ENCODE assay signal across 26 cellular contexts in the genomic region with DNA sequence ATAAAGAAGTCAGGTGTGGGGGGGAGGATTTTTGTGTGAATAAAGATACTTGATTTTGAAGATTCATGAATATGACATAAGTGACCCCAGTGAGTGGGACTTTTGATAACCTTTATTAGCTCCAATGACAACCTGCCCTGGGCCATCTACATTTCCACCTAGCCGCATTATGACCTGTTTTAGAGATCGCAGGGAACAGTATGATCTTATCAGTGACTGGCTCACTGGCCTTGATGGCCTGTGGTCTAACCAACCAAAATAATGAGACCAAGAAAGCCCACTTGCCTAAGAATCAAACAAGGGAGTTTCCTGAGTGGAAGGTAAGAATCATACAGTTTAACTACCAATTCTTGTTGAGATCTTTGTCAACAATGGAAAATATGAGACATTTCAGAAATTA. TPM values are rescaled to one million over a fixed set of nuclear protein-coding genes. Genes with fewer than 3 reads are reported as not detected.
DNase-seq lines count a peak whose midpoint lies in the region; ATAC-seq, FAIRE-seq and TF ChIP-seq lines count a peak whose summit lies in the region.
"Had no signal": no experiment of that assay in that cellular context is flagged by ENCODE, and none has a peak within 500 bp of the region (broad histone marks: within the 10 kb centered on the region; RNA-seq: fewer than 3 reads in every experiment).

No MANE protein-coding gene starts in this region.

- no peak for TF ChIP-seq POLR2A in GM12878 (IDR thresholded peaks at IDR 0.05; ENCODE audit: low read depth, low read length)

- H3K27ac Mint-ChIP-seq in activated naive CD4-positive, alpha-beta T cell treated with anti-CD3 and anti-CD28 coated beads for 36 hours = no peak overlapping the region
- H3K27ac Mint-ChIP-seq in activated naive CD4-positive, alpha-beta T cell treated with anti-CD3 and anti-CD28 coated beads, Interleukin-2, amount 10 ng/mL, durations not matched to agents 7 days and 5 days = no peak overlapping the region
- peak overlapping the region; percentile 82 for H3K27ac Mint-ChIP-seq in activated T-helper 1 cell treated with anti-CD3 and anti-CD28 coated beads, Interleukin-12 subunit alpha, Interleukin-12 subunit beta, Interleukin-2, Interleukin-4 antibody, amounts not matched to agents 30 ng/mL and 10 ng/mL and 1 ng/mL, durations not matched to agents 14 hours and 24 hours and 36 hours
- peak overlapping the region; percentile 88 for H3K27ac Mint-ChIP-seq in stimulated activated naive CD8-positive, alpha-beta T cell treated with anti-CD3 and anti-CD28 coated beads, Interleukin-15, Interleukin-2, amounts not matched to agents 100 ng/mL and 50 ng/mL, for 24 hours
- H3K27ac Mint-ChIP-seq: H9, natural killer cell had no signal

- H3K36me3 ChIP-seq in GM12878 (ENCODE audit: control insufficient read depth in 2 of 2, insufficient read depth in 2 of 2, low read length in 1 of 2) = no peaks in the 10 kb centered on the region
- H3K36me3 ChIP-seq: left ventricle myocardium inferior, ovary, sigmoid colon, thyroid gland, WERI-Rb-1 had no signal

- in situ Hi-C loops in GM12878 (cut with MboI) = no loop called here

- H3K9me3 Mint-ChIP-seq in activated naive CD4-positive, alpha-beta T cell treated with anti-CD3 and anti-CD28 coated beads for 36 hours = no peaks in the 10 kb centered on the region
- H3K9me3 Mint-ChIP-seq in activated naive CD4-positive, alpha-beta T cell treated with anti-CD3 and anti-CD28 coated beads, Interleukin-2, amount 10 ng/mL, durations not matched to agents 7 days and 5 days = no peaks in the 10 kb centered on the region
- H3K9me3 Mint-ChIP-seq in activated T-helper 1 cell treated with anti-CD3 and anti-CD28 coated beads, Interleukin-12 subunit alpha, Interleukin-12 subunit beta, Interleukin-2, Interleukin-4 antibody, amounts not matched to agents 30 ng/mL and 10 ng/mL and 1 ng/mL, durations not matched to agents 14 hours and 24 hours and 36 hours = no peaks in the 10 kb centered on the region
- H3K9me3 Mint-ChIP-seq in stimulated activated naive CD8-positive, alpha-beta T cell treated with anti-CD3 and anti-CD28 coated beads, Interleukin-15, Interleukin-2, amounts not matched to agents 100 ng/mL and 50 ng/mL, for 24 hours = no peaks in the 10 kb centered on the region
- H3K9me3 Mint-ChIP-seq: H9, natural killer cell had no signal

- H3K4me3 Mint-ChIP-seq in activated naive CD4-positive, alpha-beta T cell treated with anti-CD3 and anti-CD28 coated beads for 36 hours = no peak overlapping the region
- H3K4me3 Mint-ChIP-seq in activated naive CD4-positive, alpha-beta T cell treated with anti-CD3 and anti-CD28 coated beads, Interleukin-2, amount 10 ng/mL, durations not matched to agents 7 days and 5 days = no peak overlapping the region
- peak overlapping the region; percentile 34 for H3K4me3 Mint-ChIP-seq in activated T-helper 1 cell treated with anti-CD3 and anti-CD28 coated beads, Interleukin-12 subunit alpha, Interleukin-12 subunit beta, Interleukin-2, Interleukin-4 antibody, amounts not matched to agents 30 ng/mL and 10 ng/mL and 1 ng/mL, durations not matched to agents 14 hours and 24 hours and 36 hours
- H3K4me3 Mint-ChIP-seq in stimulated activated naive CD8-positive, alpha-beta T cell treated with anti-CD3 and anti-CD28 coated beads, Interleukin-15, Interleukin-2, amounts not matched to agents 100 ng/mL and 50 ng/mL, for 24 hours = peak overlapping the region; percentile 54
- H3K4me3 Mint-ChIP-seq: natural killer cell had no signal

- no TSS peak for BruUV-seq in GM12878 (replicated peaks; lab: Mats Ljungman, UMichigan)

- DNase-seq in activated naive CD4-positive, alpha-beta T cell treated with anti-CD3 and anti-CD28 coated beads for 36 hours = peak; percentile 27
- DNase-seq in activated naive CD4-positive, alpha-beta T cell treated with anti-CD3 and anti-CD28 coated beads, Interleukin-2, amount 10 ng/mL, durations not matched to agents 7 days and 5 days = no peak
- DNase-seq in activated T-helper 1 cell treated with anti-CD3 and anti-CD28 coated beads, Interleukin-12 subunit alpha, Interleukin-12 subunit beta, Interleukin-2, Interleukin-4 antibody, amounts not matched to agents 30 ng/mL and 10 ng/mL and 1 ng/mL, durations not matched to agents 14 hours and 24 hours and 36 hours (ENCODE audit: low spot score) = no peak
- DNase-seq in GM12878 (ENCODE audit: low read depth, low spot score) (no peak), putamen (ENCODE audit: low spot score) (no peak), NCI-H146 (lab: John Stamatoyannopoulos, UW) (no peak)
- DNase-seq: activated effector memory CD4-positive, alpha-beta T cell treated with anti-CD3 and anti-CD28 coated beads, Interleukin-2, amount 50 U/mL, for 16 hours; AML-193; CD8-positive, alpha-beta memory T cell; cerebellar nuclear complex; effector CD8-positive, alpha-beta T cell; foreskin keratinocyte; GF-D8; H9; left ventricle myocardium inferior; natural killer cell; ovary; sigmoid colon; thyroid gland; WERI-Rb-1 had no signal

- peaks cover 2% of the 10 kb centered on the region for H3K36me3 Mint-ChIP-seq in activated naive CD4-positive, alpha-beta T cell treated with anti-CD3 and anti-CD28 coated beads for 36 hours (ENCODE audit: low read depth)
- H3K36me3 Mint-ChIP-seq in activated naive CD4-positive, alpha-beta T cell treated with anti-CD3 and anti-CD28 coated beads, Interleukin-2, amount 10 ng/mL, durations not matched to agents 7 days and 5 days = no peaks in the 10 kb centered on the region
- H3K36me3 Mint-ChIP-seq in activated T-helper 1 cell treated with anti-CD3 and anti-CD28 coated beads, Interleukin-12 subunit alpha, Interleukin-12 subunit beta, Interleukin-2, Interleukin-4 antibody, amounts not matched to agents 30 ng/mL and 10 ng/mL and 1 ng/mL, durations not matched to agents 14 hours and 24 hours and 36 hours (ENCODE audit: low read depth) = peaks cover 3% of the 10 kb centered on the region
- no peaks in the 10 kb centered on the region for H3K36me3 Mint-ChIP-seq in stimulated activated naive CD8-positive, alpha-beta T cell treated with anti-CD3 and anti-CD28 coated beads, Interleukin-15, Interleukin-2, amounts not matched to agents 100 ng/mL and 50 ng/mL, for 24 hours (ENCODE audit: low read depth)
- H3K36me3 Mint-ChIP-seq: natural killer cell had no signal

- FAIRE-seq in GM12878 (lab: Jason Lieb, UNC) = no peak
- FAIRE-seq: astrocyte, RCC 7860 had no signal

- H3K4me3 ChIP-seq in GM12878 = no peak overlapping the region
- H3K4me3 ChIP-seq: hepatocyte, left ventricle myocardium inferior, ovary, sigmoid colon, thyroid gland had no signal

- no peaks in the 10 kb centered on the region for H4K20me1 ChIP-seq in GM12878 (ENCODE audit: control insufficient read depth, insufficient read depth)

- TF ChIP-seq CTCF in GM12878 (IDR thresholded peaks at IDR 0.05 in 2 of 3, conservative IDR thresholded peaks at IDR 0.05 in 1 of 3; ENCODE audit: control insufficient read depth in 2 of 3, extremely low read depth in 1 of 3, insufficient read depth in 1 of 3, low read depth in 3 of 3, low read length in 3 of 3) = no peak

- peaks cover 4% of the 10 kb centered on the region for H3K27me3 Mint-ChIP-seq in activated naive CD4-positive, alpha-beta T cell treated with anti-CD3 and anti-CD28 coated beads for 36 hours (ENCODE audit: low read depth)
- peaks cover 42% of the 10 kb centered on the region for H3K27me3 Mint-ChIP-seq in activated naive CD4-positive, alpha-beta T cell treated with anti-CD3 and anti-CD28 coated beads, Interleukin-2, amount 10 ng/mL, durations not matched to agents 7 days and 5 days
- peaks cover 13% of the 10 kb centered on the region for H3K27me3 Mint-ChIP-seq in activated T-helper 1 cell treated with anti-CD3 and anti-CD28 coated beads, Interleukin-12 subunit alpha, Interleukin-12 subunit beta, Interleukin-2, Interleukin-4 antibody, amounts not matched to agents 30 ng/mL and 10 ng/mL and 1 ng/mL, durations not matched to agents 14 hours and 24 hours and 36 hours (ENCODE audit: insufficient read depth)
- peaks cover 17% of the 10 kb centered on the region for H3K27me3 Mint-ChIP-seq in stimulated activated naive CD8-positive, alpha-beta T cell treated with anti-CD3 and anti-CD28 coated beads, Interleukin-15, Interleukin-2, amounts not matched to agents 100 ng/mL and 50 ng/mL, for 24 hours

- POLR2A ChIA-PET in GM12878 (lab: Charles Lee) = no interaction called here

- no peak overlapping the region for H2AFZ ChIP-seq in GM12878 (ENCODE audit: control insufficient read depth, low read depth, low read length)
- H2AFZ ChIP-seq: hepatocyte had no signal

- intact Hi-C loops in activated naive CD4-positive, alpha-beta T cell treated with anti-CD3 and anti-CD28 coated beads for 36 hours (cut with micrococcal nuclease) = no loop called here
- intact Hi-C loops in activated T-helper 1 cell treated with anti-CD3 and anti-CD28 coated beads, Interleukin-12 subunit alpha, Interleukin-12 subunit beta, Interleukin-2, Interleukin-4 antibody, amounts not matched to agents 30 ng/mL and 10 ng/mL and 1 ng/mL, durations not matched to agents 14 hours and 24 hours and 36 hours (cut with micrococcal nuclease) = loop anchor here (1.0 kb wide), 2 partner anchors 47 to 256 kb away; no protein-coding TSS in a partner anchor
- intact Hi-C loops in GM12878 (cut with micrococcal nuclease; ENCODE audit: unreplicated experiment) = loop anchor here (10.0 kb wide), 1 partner anchor 279 kb away; a partner anchor contains a TSS

- WGBS in GM12878 (ENCODE audit: insufficient coverage, insufficient replicate concordance, low lambda C conversion rate, missing lambda C conversion rate) = 92% methylated on average over 2 of the region's 2 CpGs

- ATAC-seq in GM12878 = no peak; the same call in 2 of the 3 replicates
- ATAC-seq: foreskin keratinocyte, natural killer cell had no signal

- H3K4me1 Mint-ChIP-seq in activated naive CD4-positive, alpha-beta T cell treated with anti-CD3 and anti-CD28 coated beads for 36 hours (ENCODE audit: low read depth) = peaks cover 40% of the 10 kb centered on the region
- peaks cover 27% of the 10 kb centered on the region for H3K4me1 Mint-ChIP-seq in activated naive CD4-positive, alpha-beta T cell treated with anti-CD3 and anti-CD28 coated beads, Interleukin-2, amount 10 ng/mL, durations not matched to agents 7 days and 5 days
- peaks cover 42% of the 10 kb centered on the region for H3K4me1 Mint-ChIP-seq in activated T-helper 1 cell treated with anti-CD3 and anti-CD28 coated beads, Interleukin-12 subunit alpha, Interleukin-12 subunit beta, Interleukin-2, Interleukin-4 antibody, amounts not matched to agents 30 ng/mL and 10 ng/mL and 1 ng/mL, durations not matched to agents 14 hours and 24 hours and 36 hours (ENCODE audit: low read depth)
- H3K4me1 Mint-ChIP-seq in stimulated activated naive CD8-positive, alpha-beta T cell treated with anti-CD3 and anti-CD28 coated beads, Interleukin-15, Interleukin-2, amounts not matched to agents 100 ng/mL and 50 ng/mL, for 24 hours (ENCODE audit: low read depth) = peaks cover 48% of the 10 kb centered on the region

- H3K4me1 ChIP-seq in GM12878 (ENCODE audit: control insufficient read depth, insufficient read depth, low read length) = peaks cover 15% of the 10 kb centered on the region
- H3K4me1 ChIP-seq: foreskin keratinocyte had no signal

- H3K79me2 ChIP-seq in GM12878 (ENCODE audit: control insufficient read depth, insufficient read depth, low read length) = no peaks in the 10 kb centered on the region
- H3K79me2 ChIP-seq: hepatocyte had no signal

- CTCF ChIA-PET in activated naive CD4-positive, alpha-beta T cell treated with anti-CD3 and anti-CD28 coated beads for 36 hours (lab: Charles Lee) = interaction anchor here (1.0 to 5.6 kb wide), 3 partner anchors 15 to 284 kb away, joined by 3 to 71 read pairs (median 3); no protein-coding TSS in a partner anchor
- CTCF ChIA-PET in activated naive CD4-positive, alpha-beta T cell treated with anti-CD3 and anti-CD28 coated beads, Interleukin-2, amount 10 ng/mL, durations not matched to agents 7 days and 5 days (lab: Charles Lee) = interaction anchor here (1.0 kb wide), 1 partner anchor 288 kb away, joined by 4 read pairs; no protein-coding TSS in a partner anchor
- CTCF ChIA-PET in GM12878 (lab: Yijun Ruan, JAX) = interaction anchor here (0.8 to 8.3 kb wide), 4 partner anchors 15 to 290 kb away, joined by 4 to 57 read pairs (median 5); no protein-coding TSS in a partner anchor

- no peak overlapping the region for H3K9ac ChIP-seq in GM12878 (ENCODE audit: control insufficient read depth, insufficient read depth, low read length)

- no peak overlapping the region for H3K27ac ChIP-seq in GM12878 (ENCODE audit: control insufficient read depth, insufficient read depth)
- H3K27ac ChIP-seq: foreskin keratinocyte, hepatocyte, HL-60, left ventricle myocardium inferior, ovary, sigmoid colon, thyroid gland, WERI-Rb-1 had no signal

- SMC1A ChIA-PET in GM12878 (lab: Charles Lee; ENCODE audit: uncharacterized antibody, unreplicated experiment) = interaction anchor here (0.8 to 1.5 kb wide), 4 partner anchors 16 to 417 kb away, joined by 3 read pairs; no protein-coding TSS in a partner anchor

- TF ChIP-seq RAD21 in GM12878 (IDR thresholded peaks at IDR 0.05; ENCODE audit: insufficient read depth, low read depth, low read length) = no peak

- peaks cover 8 to 11% of the 10 kb centered on the region in 2 experiments for H3K27me3 ChIP-seq in GM12878 (replicated peaks in 1 of 2; ENCODE audit: control insufficient read depth in 2 of 2, insufficient read depth in 2 of 2, low read length in 1 of 2)
- H3K27me3 ChIP-seq: ovary, thyroid gland had no signal

- H3K4me2 ChIP-seq in GM12878 (ENCODE audit: control insufficient read depth, insufficient read depth) = no peak overlapping the region
- H3K4me2 ChIP-seq: hepatocyte had no signal

- TF ChIP-seq EP300 in GM12878 (IDR thresholded peaks at IDR 0.05; ENCODE audit: borderline replicate concordance in 1 of 2, control insufficient read depth in 1 of 2, low read depth in 2 of 2, low read length in 2 of 2) = no peak

- RAD21 ChIA-PET in GM12878 (lab: Charles Lee; ENCODE audit: unreplicated experiment) = interaction anchor here (1.2 kb wide), 1 partner anchor 15 kb away, joined by 3 read pairs; no protein-coding TSS in a partner anchor

- H3K9me3 ChIP-seq in GM12878 (replicated peaks; ENCODE audit: control insufficient read depth, insufficient read depth, low read length) = no peaks in the 10 kb centered on the region
- H3K9me3 ChIP-seq: left ventricle myocardium inferior, ovary, sigmoid colon, thyroid gland had no signal

RNA-seq across cellular contexts. Expression of a gene that starts 1.8 kb away (rescaled TPM):
- 1 to 10 TPM; 4.4 to 5.4 TPM for total RNA-seq in activated naive CD4-positive, alpha-beta T cell treated with anti-CD3 and anti-CD28 coated beads for 36 hours
- 32.7 and 38.5 TPM in 2 replicates for total RNA-seq in activated T-helper 1 cell treated with anti-CD3 and anti-CD28 coated beads, Interleukin-12 subunit alpha, Interleukin-12 subunit beta, Interleukin-2, Interleukin-4 antibody, amounts not matched to agents 30 ng/mL and 10 ng/mL and 1 ng/mL, durations not matched to agents 14 hours and 24 hours and 36 hours
- total RNA-seq in GM12878 (2013; cell fraction: nucleolus; rRNA removed) = 0.56 and 1.3 TPM in 2 replicates
- total RNA-seq in GM12878 (2014; rRNA removed) = 0.05 TPM in 1 of 2 replicates, not detected in the other
- 0.05 and 0.18 TPM in 2 replicates for total RNA-seq in GM12878 (2014; rRNA removed; fragmentation: Illumina TruSeq; extraction: Trizol)
- 0.21 TPM in 1 of 2 replicates, not detected in the other for total RNA-seq in GM12878 (2021)
- not detected for polyA plus RNA-seq in GM12878 (2011; ENCODE audit: low read depth)
- 1.2 and 2.1 TPM in 2 replicates for polyA plus RNA-seq in GM12878 (2011; rRNA removed)
- polyA plus RNA-seq in GM12878 (2011; cell fraction: cytosol; rRNA removed) = 2.2 and 2.8 TPM in 2 replicates
- 4.0 and 5.8 TPM in 2 replicates for polyA plus RNA-seq in GM12878 (2011; cell fraction: nucleus; rRNA removed)
- 0.08 TPM in 1 of 2 replicates, not detected in the other for polyA plus RNA-seq in GM12878 (2012)
- polyA plus RNA-seq in GM12878 (2014; fragmentation: Illumina TruSeq; extraction: Trizol) = 0.07 and 0.10 TPM in 2 replicates
- polyA plus RNA-seq in GM12878 (2014; fragmentation: Nextera tagmentation; extraction: Ambion mirVana) = under 1 TPM; 0.04 to 0.24 TPM
- polyA plus RNA-seq in GM12878 (2014; rRNA removed) = 0.05 and 0.06 TPM in 2 replicates
- under 1 TPM in 1 of 2 experiments, not detected in 1; 0.47 TPM for polyA plus RNA-seq in GM12878 (2016; fragmentation: Nextera tagmentation; extraction: Ambion mirVana)
- polyA minus RNA-seq in GM12878 (2011; rRNA and poly(A)+ RNA removed) = 2.7 and 3.7 TPM in 2 replicates
- polyA minus RNA-seq in GM12878 (2011; cell fraction: cytosol; rRNA and poly(A)+ RNA removed) = 1.0 and 1.7 TPM in 2 replicates
- polyA minus RNA-seq in GM12878 (2011; cell fraction: nucleus; rRNA and poly(A)+ RNA removed) = 1.1 and 1.3 TPM in 2 replicates
- total RNA-seq: SK-MEL-5 had no signal

RNA-seq across cellular contexts. Expression of a gene that starts 25.1 kb away (rescaled TPM):
- 10 to 100 TPM; 35.0 to 37.6 TPM for total RNA-seq in activated naive CD4-positive, alpha-beta T cell treated with anti-CD3 and anti-CD28 coated beads for 36 hours
- total RNA-seq in activated T-helper 1 cell treated with anti-CD3 and anti-CD28 coated beads, Interleukin-12 subunit alpha, Interleukin-12 subunit beta, Interleukin-2, Interleukin-4 antibody, amounts not matched to agents 30 ng/mL and 10 ng/mL and 1 ng/mL, durations not matched to agents 14 hours and 24 hours and 36 hours = 26.2 and 27.6 TPM in 2 replicates
- total RNA-seq in GM12878 (2013; cell fraction: nucleolus; rRNA removed) = 13.5 and 15.1 TPM in 2 replicates
- total RNA-seq in GM12878 (2014; rRNA removed) = 20.6 and 23.7 TPM in 2 replicates
- 21.8 and 22.5 TPM in 2 replicates for total RNA-seq in GM12878 (2014; rRNA removed; fragmentation: Illumina TruSeq; extraction: Trizol)
- total RNA-seq in GM12878 (2021) = 26.1 and 27.1 TPM in 2 replicates
- polyA plus RNA-seq in GM12878 (2011; ENCODE audit: low read depth) = 20.2 TPM
- polyA plus RNA-seq in GM12878 (2011; rRNA removed) = 20.9 and 21.6 TPM in 2 replicates
- polyA plus RNA-seq in GM12878 (2011; cell fraction: cytosol; rRNA removed) = 13.0 and 14.3 TPM in 2 replicates
- 8.7 and 10.9 TPM in 2 replicates for polyA plus RNA-seq in GM12878 (2011; cell fraction: nucleus; rRNA removed)
- polyA plus RNA-seq in GM12878 (2012) = 26.1 and 28.5 TPM in 2 replicates
- 24.5 and 26.9 TPM in 2 replicates for polyA plus RNA-seq in GM12878 (2014; fragmentation: Illumina TruSeq; extraction: Trizol)
- 10 to 100 TPM; 15.6 to 24.8 TPM for polyA plus RNA-seq in GM12878 (2014; fragmentation: Nextera tagmentation; extraction: Ambion mirVana)
- 17.0 and 17.6 TPM in 2 replicates for polyA plus RNA-seq in GM12878 (2014; rRNA removed)
- 10 to 100 TPM; 17.2 to 17.7 TPM for polyA plus RNA-seq in GM12878 (2016; fragmentation: Nextera tagmentation; extraction: Ambion mirVana)
- 10.5 and 10.6 TPM in 2 replicates for polyA minus RNA-seq in GM12878 (2011; rRNA and poly(A)+ RNA removed)
- polyA minus RNA-seq in GM12878 (2011; cell fraction: cytosol; rRNA and poly(A)+ RNA removed) = 6.4 and 6.9 TPM in 2 replicates
- polyA minus RNA-seq in GM12878 (2011; cell fraction: nucleus; rRNA and poly(A)+ RNA removed) = 4.8 and 5.5 TPM in 2 replicates

RNA-seq across cellular contexts. Expression of a gene that starts 39.9 kb away (rescaled TPM):
- 10 to 100 TPM; 20.1 to 23.7 TPM for total RNA-seq in activated naive CD4-positive, alpha-beta T cell treated with anti-CD3 and anti-CD28 coated beads for 36 hours
- total RNA-seq in activated T-helper 1 cell treated with anti-CD3 and anti-CD28 coated beads, Interleukin-12 subunit alpha, Interleukin-12 subunit beta, Interleukin-2, Interleukin-4 antibody, amounts not matched to agents 30 ng/mL and 10 ng/mL and 1 ng/mL, durations not matched to agents 14 hours and 24 hours and 36 hours = 28.8 and 32.6 TPM in 2 replicates
- 4.6 and 5.3 TPM in 2 replicates for total RNA-seq in GM12878 (2013; cell fraction: nucleolus; rRNA removed)
- total RNA-seq in GM12878 (2014; rRNA removed) (15.5 and 18.2 TPM in 2 replicates), GM12878 (2014; rRNA removed; fragmentation: Illumina TruSeq; extraction: Trizol) (29.7 and 30.4 TPM in 2 replicates), GM12878 (2021) (16.2 and 17.5 TPM in 2 replicates)
- 18.5 TPM for polyA plus RNA-seq in GM12878 (2011; ENCODE audit: low read depth)
- polyA plus RNA-seq in GM12878 (2011; rRNA removed) (26.3 and 43.2 TPM in 2 replicates), GM12878 (2014; fragmentation: Illumina TruSeq; extraction: Trizol) (30.6 and 42.8 TPM in 2 replicates), GM12878 (2014; fragmentation: Nextera tagmentation; extraction: Ambion mirVana) (10 to 100 TPM in 1 of 2 experiments, 1 to 10 TPM in 1; 8.1 to 14.9 TPM), GM12878 (2014; rRNA removed) (13.8 and 18.6 TPM in 2 replicates), GM12878 (2016; fragmentation: Nextera tagmentation; extraction: Ambion mirVana) (10 to 100 TPM; 17.3 to 19.8 TPM)
- polyA plus RNA-seq in GM12878 (2011; cell fraction: cytosol; rRNA removed) = 4.2 and 4.4 TPM in 2 replicates
- 1.4 and 3.1 TPM in 2 replicates for polyA plus RNA-seq in GM12878 (2011; cell fraction: nucleus; rRNA removed)
- 18.2 and 34.8 TPM in 2 replicates for polyA plus RNA-seq in GM12878 (2012)
- polyA minus RNA-seq in GM12878 (2011; rRNA and poly(A)+ RNA removed) = 5.9 and 12.3 TPM in 2 replicates
- polyA minus RNA-seq in GM12878 (2011; cell fraction: cytosol; rRNA and poly(A)+ RNA removed) = 6.3 and 12.3 TPM in 2 replicates
- polyA minus RNA-seq in GM12878 (2011; cell fraction: nucleus; rRNA and poly(A)+ RNA removed) = 1.7 and 1.8 TPM in 2 replicates

Comparison
In these comparisons a context has a peak if more than half of its experiments do, and no peak if none do; other contexts are left out.
1. H3K27ac Mint-ChIP-seq: peak in activated T-helper 1 cell treated with anti-CD3 and anti-CD28 coated beads, Interleukin-12 subunit alpha, Interleukin-12 subunit beta, Interleukin-2, Interleukin-4 antibody, amounts not matched to agents 30 ng/mL and 10 ng/mL and 1 ng/mL, durations not matched to agents 14 hours and 24 hours and 36 hours (single experiment) and stimulated activated naive CD8-positive, alpha-beta T cell treated with anti-CD3 and anti-CD28 coated beads, Interleukin-15, Interleukin-2, amounts not matched to agents 100 ng/mL and 50 ng/mL, for 24 hours (single experiment); none in activated naive CD4-positive, alpha-beta T cell treated with anti-CD3 and anti-CD28 coated beads for 36 hours (single experiment) and activated naive CD4-positive, alpha-beta T cell treated with anti-CD3 and anti-CD28 coated beads, Interleukin-2, amount 10 ng/mL, durations not matched to agents 7 days and 5 days (single experiment).
2. H3K4me3 Mint-ChIP-seq: peak in activated T-helper 1 cell treated with anti-CD3 and anti-CD28 coated beads, Interleukin-12 subunit alpha, Interleukin-12 subunit beta, Interleukin-2, Interleukin-4 antibody, amounts not matched to agents 30 ng/mL and 10 ng/mL and 1 ng/mL, durations not matched to agents 14 hours and 24 hours and 36 hours (single experiment) and stimulated activated naive CD8-positive, alpha-beta T cell treated with anti-CD3 and anti-CD28 coated beads, Interleukin-15, Interleukin-2, amounts not matched to agents 100 ng/mL and 50 ng/mL, for 24 hours (single experiment); none in activated naive CD4-positive, alpha-beta T cell treated with anti-CD3 and anti-CD28 coated beads for 36 hours (single experiment) and activated naive CD4-positive, alpha-beta T cell treated with anti-CD3 and anti-CD28 coated beads, Interleukin-2, amount 10 ng/mL, durations not matched to agents 7 days and 5 days (single experiment).